ENCODE assay signal across 28 cellular contexts in the genomic region with DNA sequence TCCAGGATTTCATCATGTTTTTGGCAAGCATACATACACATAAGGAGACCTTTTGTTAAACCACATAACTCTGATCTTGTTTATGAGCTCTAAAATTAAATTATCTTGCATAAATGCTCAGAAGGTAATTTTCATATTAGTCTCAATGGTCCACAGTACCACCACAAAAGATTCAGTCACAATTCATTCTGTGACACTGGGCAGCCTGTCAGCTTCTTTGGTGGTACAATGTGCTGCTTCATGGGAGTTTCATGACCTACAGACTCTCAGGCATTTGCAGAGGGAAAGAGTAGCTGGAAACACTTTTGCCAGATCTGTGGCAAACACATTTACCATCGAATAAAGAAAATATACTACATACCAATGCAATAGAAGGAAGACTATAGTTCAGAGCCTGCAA. TPM values are rescaled to one million over a fixed set of nuclear protein-coding genes. Genes with fewer than 3 reads are reported as not detected.
DNase-seq lines count a peak whose midpoint lies in the region; ATAC-seq, FAIRE-seq and TF ChIP-seq lines count a peak whose summit lies in the region.
"Had no signal": no experiment of that assay in that cellular context is flagged by ENCODE, and none has a peak within 500 bp of the region (broad histone marks: within the 10 kb centered on the region; RNA-seq: fewer than 3 reads in every experiment).

No MANE protein-coding gene starts in this region.

- no peak overlapping the region for H3K9ac ChIP-seq in HepG2 (ENCODE audit: insufficient read depth, low read depth, low read length)
- H3K9ac ChIP-seq: parathyroid adenoma had no signal

- H3K4me1 ChIP-seq in right lobe of liver: no peaks in the 10 kb centered on the region
- peaks cover 10% of the 10 kb centered on the region; the same call in 1 of the 2 replicates for H3K4me1 ChIP-seq in HepG2 (ENCODE audit: insufficient read depth, low read length)
- no peaks in the 10 kb centered on the region for H3K4me1 ChIP-seq in gastroesophageal sphincter
- H3K4me1 ChIP-seq in suprapubic skin: no peaks in the 10 kb centered on the region
- no peaks in the 10 kb centered on the region for H3K4me1 ChIP-seq in right cardiac atrium (ENCODE audit: control insufficient read depth, insufficient read depth, low read length)
- H3K4me1 ChIP-seq: adrenal gland, parathyroid adenoma, upper lobe of right lung had no signal

- no peaks in the 10 kb centered on the region for H3K27me3 ChIP-seq in right lobe of liver
- H3K27me3 ChIP-seq in HepG2 (ENCODE audit: control insufficient read depth in 1 of 2, insufficient read depth in 2 of 2, low read length in 2 of 2): 0 out of 5 replicates have a peak, but pooled peaks cover 0 to 3% of the 10 kb centered on the region in 2 experiments
- no peaks in the 10 kb centered on the region for H3K27me3 ChIP-seq in gastroesophageal sphincter
- H3K27me3 ChIP-seq in suprapubic skin: no peaks in the 10 kb centered on the region
- no peaks in the 10 kb centered on the region for H3K27me3 ChIP-seq in right cardiac atrium (ENCODE audit: control insufficient read depth, insufficient read depth)
- H3K27me3 ChIP-seq: adrenal gland, cardiac muscle cell, Peyer's patch, upper lobe of right lung had no signal

- H3K4me2 ChIP-seq in HepG2 (ENCODE audit: low read depth, low read length): no peak overlapping the region

- no peaks in the 10 kb centered on the region for H3K79me2 ChIP-seq in HepG2 (ENCODE audit: insufficient read depth, low read length)
- H3K79me2 ChIP-seq: parathyroid adenoma had no signal

- TF ChIP-seq EP300 in HepG2 (IDR thresholded peaks at IDR 0.05; ENCODE audit: low read depth in 2 of 2, low read length in 2 of 2) (no peak), HepG2 (CRISPR knock-in tag; IDR thresholded peaks at IDR 0.05; ENCODE audit: borderline replicate concordance) (no peak), gastroesophageal sphincter (IDR thresholded peaks at IDR 0.05) (no peak), suprapubic skin (IDR thresholded peaks at IDR 0.05) (no peak)

- H3K27ac ChIP-seq in right lobe of liver (no peak overlapping the region), HepG2 (ENCODE audit: extremely low read length, insufficient read depth, low read length) (no peak overlapping the region), gastroesophageal sphincter (no peak overlapping the region), suprapubic skin (no peak overlapping the region), right cardiac atrium (ENCODE audit: low read length) (no peak overlapping the region)
- H3K27ac ChIP-seq: adrenal gland, cardiac muscle cell, parathyroid adenoma, Peyer's patch, upper lobe of right lung had no signal

- in situ Hi-C loops in HepG2 (cut with HindIII; ENCODE audit: extremely low pct_ligation_motif_present, low pct_unique_long_range_greater_than_20kb): no loop called here

- ATAC-seq in right lobe of liver (peak in 3 of 4 donors; percentile 37 to 47 (median 45)), HepG2 (no peak), gastroesophageal sphincter (no peak), HG03521 (IDR thresholded peaks at IDR 0.05; ENCODE audit: unreplicated experiment) (no peak), right cardiac atrium (no peak)
- ATAC-seq: CD8-positive, alpha-beta T cell; HCT116; left ventricle myocardium superior; natural killer cell treated with Interleukin-12 subunit alpha and Interleukin-12 subunit beta and Interleukin-15 and Interleukin-18, amount 100 ng/mL, for 72 hours; upper lobe of right lung had no signal

- no peak for FAIRE-seq in HepG2 (lab: Jason Lieb, UNC)
- FAIRE-seq: endothelial cell of umbilical vein had no signal

- BruUV-seq in HepG2 (replicated peaks; lab: Mats Ljungman, UMichigan): no TSS peak

- no peak for DNase-seq in right lobe of liver
- DNase-seq in HepG2 (ENCODE audit: low spot score): no peak
- peak; percentile 5 for DNase-seq in fibroblast of pulmonary artery (ENCODE audit: low read depth)
- peak; percentile 58 for DNase-seq in midbrain (lab: John Stamatoyannopoulos, UW)
- no peak for DNase-seq in suprapubic skin (ENCODE audit: low spot score in 2 of 2)
- no peak for DNase-seq in right cardiac atrium
- DNase-seq: 8988T; activated CD8-positive, alpha-beta memory T cell treated with anti-CD3 and anti-CD28 coated beads for 24 hours; activated naive CD4-positive, alpha-beta T cell; activated T-cell treated with anti-CD3 and anti-CD28 coated beads, Interleukin-2, amount 50 U/mL, for 24 hours; adrenal gland; CD8-positive, alpha-beta T cell; dermis blood vessel endothelial cell; DMS153; left ventricle myocardium superior; NCI-H1417 treated with DMSO at 0.1 percent for 48 hours; NCI-H2107; NCI-H524; Peyer's patch; stimulated activated CD8-positive, alpha-beta memory T cell treated with anti-CD3 and anti-CD28 coated beads, Interleukin-4, amount 100 ng/mL, for 48 hours; upper lobe of right lung had no signal

- H3K4me3 ChIP-seq in right lobe of liver (no peak overlapping the region), HepG2 (replicated peaks in 1 of 3; ENCODE audit: insufficient read depth in 1 of 3, low read depth in 2 of 3, low read length in 3 of 3) (no peak overlapping the region), fibroblast of pulmonary artery (replicated peaks; ENCODE audit: low read depth, low read length) (no peak overlapping the region), gastroesophageal sphincter (no peak overlapping the region), suprapubic skin (no peak overlapping the region), right cardiac atrium (ENCODE audit: low read length) (no peak overlapping the region)
- H3K4me3 ChIP-seq: adrenal gland, cardiac muscle cell, Peyer's patch, upper lobe of right lung had no signal

- CTCF ChIA-PET in HepG2 (lab: Yijun Ruan, JAX; ENCODE audit: low intra/inter-chr PET ratio, low total read pairs): no interaction called here

- intact Hi-C loops in right lobe of liver (cut with DNase I): no loop called here
- intact Hi-C loops in HepG2 (cut with micrococcal nuclease; ENCODE audit: unreplicated experiment): no loop called here
- intact Hi-C loops in right cardiac atrium (cut with DNase I): no loop called here

- 73% methylated on average over 1 of the region's 1 CpG for WGBS in right lobe of liver (ENCODE audit: insufficient coverage, low coverage, low lambda C conversion rate, missing lambda C conversion rate)
- 0% methylated on average over 1 of the region's 1 CpG for WGBS in HepG2 (ENCODE audit: low lambda C conversion rate)
- 67% methylated on average over 1 of the region's 1 CpG; no CpG with 5 or more reads in 1 of the 2 donors for WGBS in gastroesophageal sphincter (ENCODE audit: low coverage in 1 of 2), 2 donors
- WGBS in suprapubic skin: 45% methylated on average over 1 of the region's 1 CpG
- WGBS in right cardiac atrium: 70% methylated on average over 1 of the region's 1 CpG

- no peaks in the 10 kb centered on the region for H4K20me1 ChIP-seq in HepG2 (ENCODE audit: insufficient read depth, low read length)

- no peak for TF ChIP-seq RAD21 in HepG2 (CRISPR knock-in tag; IDR thresholded peaks at IDR 0.05)

- no peak for TF ChIP-seq CTCF in right lobe of liver (IDR thresholded peaks at IDR 0.05)
- no peak for TF ChIP-seq CTCF in HepG2 (CRISPR knock-in tag; IDR thresholded peaks at IDR 0.05)
- no peak for TF ChIP-seq CTCF in fibroblast of pulmonary artery (IDR thresholded peaks at IDR 0.05; ENCODE audit: low read length, missing control alignments)
- TF ChIP-seq CTCF in gastroesophageal sphincter (IDR thresholded peaks at IDR 0.05): no peak
- TF ChIP-seq CTCF in suprapubic skin (IDR thresholded peaks at IDR 0.05): no peak

- H3K9me3 ChIP-seq in right lobe of liver (no peaks in the 10 kb centered on the region), HepG2 (ENCODE audit: low read length) (no peaks in the 10 kb centered on the region), gastroesophageal sphincter (no peaks in the 10 kb centered on the region), suprapubic skin (no peaks in the 10 kb centered on the region), right cardiac atrium (ENCODE audit: control insufficient read depth, low read length) (no peaks in the 10 kb centered on the region)
- H3K9me3 ChIP-seq: adrenal gland, Peyer's patch, upper lobe of right lung had no signal

- H2AFZ ChIP-seq in HepG2 (ENCODE audit: low read length): no peak overlapping the region
- H2AFZ ChIP-seq: parathyroid adenoma had no signal

- TF ChIP-seq POLR2A in right lobe of liver (IDR thresholded peaks at IDR 0.05) (no peak), HepG2 (IDR thresholded peaks at IDR 0.05; ENCODE audit: insufficient read depth in 1 of 2, low read depth in 2 of 2, low read length in 2 of 2) (no peak), gastroesophageal sphincter (IDR thresholded peaks at IDR 0.05) (no peak), suprapubic skin (IDR thresholded peaks at IDR 0.05) (no peak)

- POLR2A ChIA-PET in HepG2 (lab: Yijun Ruan, JAX): no interaction called here

- H3K36me3 ChIP-seq in right lobe of liver (no peaks in the 10 kb centered on the region), HepG2 (replicated peaks in 1 of 2; ENCODE audit: control insufficient read depth in 1 of 2, insufficient read depth in 2 of 2, low read length in 2 of 2) (no peaks in the 10 kb centered on the region), gastroesophageal sphincter (no peaks in the 10 kb centered on the region), suprapubic skin (no peaks in the 10 kb centered on the region)
- H3K36me3 ChIP-seq: adrenal gland, cardiac muscle cell, Peyer's patch, upper lobe of right lung had no signal

RNA-seq across cellular contexts. Expression of a gene that starts 51.3 kb away (rescaled TPM):
- total RNA-seq in right lobe of liver (10 to 100 TPM in 4 of 6 experiments, 1 to 10 TPM in 2; 9.1 to 13.1 (median 10.9) TPM), HepG2 (2016; rRNA removed; fragmentation: Illumina TruSeq; extraction: Trizol) (9.4 and 10.0 TPM in 2 replicates), gastroesophageal sphincter (10 to 100 TPM; 30.6 to 40.0 (median 31.3) TPM), suprapubic skin (10 to 100 TPM; 13.2 to 41.0 (median 17.3) TPM), right cardiac atrium (10 to 100 TPM; 18.6 to 21.8 (median 19.4) TPM)
- 1.5 and 1.8 TPM in 2 replicates for total RNA-seq in HepG2 (2016; cell fraction: cytosol; rRNA removed; fragmentation: Illumina TruSeq; extraction: Trizol; ENCODE audit: low read depth)
- total RNA-seq in HepG2 (2016; cell fraction: insoluble cytoplasmic fraction; rRNA removed; fragmentation: Illumina TruSeq; extraction: Trizol): 9.6 and 12.0 TPM in 2 replicates
- total RNA-seq in HepG2 (2016; cell fraction: membrane; rRNA removed; fragmentation: Illumina TruSeq; extraction: Trizol): 4.3 and 4.7 TPM in 2 replicates
- 13.4 and 13.7 TPM in 2 replicates for total RNA-seq in HepG2 (2016; cell fraction: nucleus; rRNA removed; fragmentation: Illumina TruSeq; extraction: Trizol)
- polyA plus RNA-seq in HepG2 (2011; rRNA removed) (4.7 and 4.9 TPM in 2 replicates), right cardiac atrium (12.5 TPM)
- 2.0 and 2.9 TPM in 2 replicates for polyA plus RNA-seq in HepG2 (2011; cell fraction: cytosol; rRNA removed)
- polyA plus RNA-seq in HepG2 (2011; cell fraction: nucleus; rRNA removed): 6.3 and 10.7 TPM in 2 replicates
- polyA plus RNA-seq in HepG2 (2012): 6.4 and 8.3 TPM in 2 replicates
- polyA plus RNA-seq in HepG2 (2016; cell fraction: cytosol; fragmentation: Illumina TruSeq; extraction: Trizol; ENCODE audit: low read depth): 0.34 and 0.95 TPM in 2 replicates
- 7.1 and 7.7 TPM in 2 replicates for polyA plus RNA-seq in HepG2 (2016; cell fraction: insoluble cytoplasmic fraction; fragmentation: Illumina TruSeq; extraction: Trizol; ENCODE audit: low read depth)
- polyA plus RNA-seq in HepG2 (2016; cell fraction: membrane; fragmentation: Illumina TruSeq; extraction: Trizol; ENCODE audit: low read depth): 1.7 TPM in 2 replicates
- polyA plus RNA-seq in HepG2 (2016; cell fraction: nucleus; fragmentation: Illumina TruSeq; extraction: Trizol; ENCODE audit: insufficient read depth, low read depth): 20.5 and 24.4 TPM in 2 replicates
- polyA minus RNA-seq in HepG2 (2011; rRNA and poly(A)+ RNA removed; ENCODE audit: low replicate concordance): 1.3 and 1.8 TPM in 2 replicates
- polyA minus RNA-seq in HepG2 (2011; cell fraction: cytosol; rRNA and poly(A)+ RNA removed): 4.0 and 4.6 TPM in 2 replicates
- polyA minus RNA-seq in HepG2 (2011; cell fraction: nucleus; rRNA and poly(A)+ RNA removed): 14.4 and 20.8 TPM in 2 replicates

Comparison
In these comparisons a context has a peak if more than half of its experiments do, and no peak if none do; other contexts are left out.
1. ATAC-seq: peak in right lobe of liver (3 of 4); none in HepG2 (single experiment), gastroesophageal sphincter (single experiment), HG03521 (single experiment) and right cardiac atrium (0 of 2).
2. DNase-seq: peak in fibroblast of pulmonary artery (single experiment) and midbrain (single experiment); none in right lobe of liver (0 of 3), HepG2 (single experiment), suprapubic skin (0 of 2) and right cardiac atrium (0 of 3).